Comparison of ENCODE assay signal across 1 cellular context in the genomic region with DNA sequence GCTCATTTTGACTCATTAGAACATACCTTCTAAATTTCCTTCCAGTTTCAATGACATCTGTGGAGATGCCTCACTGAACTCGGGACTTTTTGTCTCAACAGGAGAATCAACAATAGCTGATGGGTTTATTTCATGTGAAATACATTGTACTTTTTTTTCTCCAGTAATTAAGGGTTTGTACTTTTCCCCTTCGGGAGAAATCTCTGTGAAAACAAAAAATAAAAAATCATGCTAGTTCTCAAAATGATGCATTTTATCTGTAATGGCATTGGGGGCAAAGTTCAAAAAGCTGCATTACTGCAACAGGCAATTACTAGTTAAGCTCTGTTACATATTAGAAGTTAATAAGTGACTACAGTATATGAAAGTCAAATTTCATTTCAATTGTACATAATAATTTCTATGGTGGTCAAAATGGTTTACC.
A peak's percentile ranks its signal among the peaks of the same experiment; 100 is the strongest.
TF ChIP-seq lines count a peak whose summit lies in the region.

No MANE protein-coding gene starts in this region.

TF ChIP-seq in GM12878, 131 proteins besides CTCF, POLR2A, EP300 and RAD21 (continued from another document and continues in another):
- TF ChIP-seq, protein P1, sequence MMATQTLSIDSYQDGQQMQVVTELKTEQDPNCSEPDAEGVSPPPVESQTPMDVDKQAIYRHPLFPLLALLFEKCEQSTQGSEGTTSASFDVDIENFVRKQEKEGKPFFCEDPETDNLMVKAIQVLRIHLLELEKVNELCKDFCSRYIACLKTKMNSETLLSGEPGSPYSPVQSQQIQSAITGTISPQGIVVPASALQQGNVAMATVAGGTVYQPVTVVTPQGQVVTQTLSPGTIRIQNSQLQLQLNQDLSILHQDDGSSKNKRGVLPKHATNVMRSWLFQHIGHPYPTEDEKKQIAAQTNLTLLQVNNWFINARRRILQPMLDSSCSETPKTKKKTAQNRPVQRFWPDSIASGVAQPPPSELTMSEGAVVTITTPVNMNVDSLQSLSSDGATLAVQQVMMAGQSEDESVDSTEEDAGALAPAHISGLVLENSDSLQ (IDR thresholded peaks at IDR 0.05): no peak
- TF ChIP-seq DPF2 (IDR thresholded peaks at IDR 0.05) (peak; percentile 76), RB1 (IDR thresholded peaks at IDR 0.05; ENCODE audit: borderline replicate concordance) (no peak), KLF5 (IDR thresholded peaks at IDR 0.05; ENCODE audit: partially characterized antibody) (no peak), CBX3 (IDR thresholded peaks at IDR 0.05; ENCODE audit: borderline replicate concordance, low read depth) (no peak), SIN3A (IDR thresholded peaks at IDR 0.05; ENCODE audit: low read depth, low read length) (no peak), ZNF384 (IDR thresholded peaks at IDR 0.05; ENCODE audit: borderline replicate concordance, low read depth, low read length) (peak; percentile 68), CEBPZ (IDR thresholded peaks at IDR 0.05; ENCODE audit: low read depth, low read length) (no peak), IRF5 (IDR thresholded peaks at IDR 0.05; ENCODE audit: borderline replicate concordance) (no peak), MTA2 (IDR thresholded peaks at IDR 0.05; ENCODE audit: low read depth) (peak; percentile 97), USF1 (IDR thresholded peaks at IDR 0.05; ENCODE audit: borderline replicate concordance, extremely low read length, insufficient read depth, low read depth, low read length) (no peak), NR2C2 (IDR thresholded peaks at IDR 0.05; ENCODE audit: borderline replicate concordance, control insufficient read depth, insufficient read length, low read depth) (no peak), CBX5 (IDR thresholded peaks at IDR 0.05; ENCODE audit: low read depth) (no peak), CREB1 (IDR thresholded peaks at IDR 0.05; ENCODE audit: low read depth) (no peak), EGR1 (IDR thresholded peaks at IDR 0.05; ENCODE audit: borderline replicate concordance in 1 of 2, low read depth in 2 of 2, low read length in 2 of 2) (no peak), POU2F2 (IDR thresholded peaks at IDR 0.05; ENCODE audit: borderline replicate concordance, low read depth, low read length) (no peak), BCL11A (IDR thresholded peaks at IDR 0.05; ENCODE audit: low read depth, low read length) (peak; percentile 66), SMAD1 (IDR thresholded peaks at IDR 0.05; ENCODE audit: low read depth, partially characterized antibody) (no peak), FOXK2 (IDR thresholded peaks at IDR 0.05) (no peak), IKZF2 (IDR thresholded peaks at IDR 0.05) (peak; percentile 16 to 54; a peak in 2 of 4 replicates), BRCA1 (IDR thresholded peaks at IDR 0.05; ENCODE audit: low read depth, low read length) (no peak), NFIC (IDR thresholded peaks at IDR 0.05; ENCODE audit: low read depth, low read length) (no peak), ZBED1 (IDR thresholded peaks at IDR 0.05; ENCODE audit: borderline replicate concordance) (no peak)
- TF ChIP-seq, protein P2, sequence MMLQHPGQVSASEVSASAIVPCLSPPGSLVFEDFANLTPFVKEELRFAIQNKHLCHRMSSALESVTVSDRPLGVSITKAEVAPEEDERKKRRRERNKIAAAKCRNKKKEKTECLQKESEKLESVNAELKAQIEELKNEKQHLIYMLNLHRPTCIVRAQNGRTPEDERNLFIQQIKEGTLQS (IDR thresholded peaks at IDR 0.05; ENCODE audit: borderline replicate concordance, extremely low read depth, low read depth, low read length): no peak
- TF ChIP-seq, protein P3, sequence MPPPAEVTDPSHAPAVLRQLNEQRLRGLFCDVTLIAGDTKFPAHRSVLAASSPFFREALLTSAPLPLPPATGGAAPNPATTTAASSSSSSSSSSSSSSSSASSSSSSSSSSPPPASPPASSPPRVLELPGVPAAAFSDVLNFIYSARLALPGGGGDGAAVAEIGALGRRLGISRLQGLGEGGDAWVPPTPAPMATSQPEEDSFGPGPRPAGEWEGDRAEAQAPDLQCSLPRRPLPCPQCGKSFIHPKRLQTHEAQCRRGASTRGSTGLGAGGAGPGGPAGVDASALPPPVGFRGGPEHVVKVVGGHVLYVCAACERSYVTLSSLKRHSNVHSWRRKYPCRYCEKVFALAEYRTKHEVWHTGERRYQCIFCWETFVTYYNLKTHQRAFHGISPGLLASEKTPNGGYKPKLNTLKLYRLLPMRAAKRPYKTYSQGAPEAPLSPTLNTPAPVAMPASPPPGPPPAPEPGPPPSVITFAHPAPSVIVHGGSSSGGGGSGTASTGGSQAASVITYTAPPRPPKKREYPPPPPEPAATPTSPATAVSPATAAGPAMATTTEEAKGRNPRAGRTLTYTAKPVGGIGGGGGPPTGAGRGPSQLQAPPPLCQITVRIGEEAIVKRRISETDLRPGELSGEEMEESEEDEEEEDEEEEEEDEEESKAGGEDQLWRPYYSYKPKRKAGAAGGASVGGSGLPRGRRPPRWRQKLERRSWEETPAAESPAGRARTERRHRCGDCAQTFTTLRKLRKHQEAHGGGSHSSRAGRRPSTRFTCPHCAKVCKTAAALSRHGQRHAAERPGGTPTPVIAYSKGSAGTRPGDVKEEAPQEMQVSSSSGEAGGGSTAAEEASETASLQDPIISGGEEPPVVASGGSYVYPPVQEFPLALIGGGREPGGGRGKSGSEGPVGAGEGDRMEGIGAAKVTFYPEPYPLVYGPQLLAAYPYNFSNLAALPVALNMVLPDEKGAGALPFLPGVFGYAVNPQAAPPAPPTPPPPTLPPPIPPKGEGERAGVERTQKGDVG (CRISPR knock-in tag; IDR thresholded peaks at IDR 0.05): no peak
- TF ChIP-seq, protein P4, sequence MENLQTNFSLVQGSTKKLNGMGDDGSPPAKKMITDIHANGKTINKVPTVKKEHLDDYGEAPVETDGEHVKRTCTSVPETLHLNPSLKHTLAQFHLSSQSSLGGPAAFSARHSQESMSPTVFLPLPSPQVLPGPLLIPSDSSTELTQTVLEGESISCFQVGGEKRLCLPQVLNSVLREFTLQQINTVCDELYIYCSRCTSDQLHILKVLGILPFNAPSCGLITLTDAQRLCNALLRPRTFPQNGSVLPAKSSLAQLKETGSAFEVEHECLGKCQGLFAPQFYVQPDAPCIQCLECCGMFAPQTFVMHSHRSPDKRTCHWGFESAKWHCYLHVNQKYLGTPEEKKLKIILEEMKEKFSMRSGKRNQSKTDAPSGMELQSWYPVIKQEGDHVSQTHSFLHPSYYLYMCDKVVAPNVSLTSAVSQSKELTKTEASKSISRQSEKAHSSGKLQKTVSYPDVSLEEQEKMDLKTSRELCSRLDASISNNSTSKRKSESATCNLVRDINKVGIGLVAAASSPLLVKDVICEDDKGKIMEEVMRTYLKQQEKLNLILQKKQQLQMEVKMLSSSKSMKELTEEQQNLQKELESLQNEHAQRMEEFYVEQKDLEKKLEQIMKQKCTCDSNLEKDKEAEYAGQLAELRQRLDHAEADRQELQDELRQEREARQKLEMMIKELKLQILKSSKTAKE (IDR thresholded peaks at IDR 0.05; ENCODE audit: low read depth, poor library complexity, severe bottlenecking): peak; percentile 59
- TF ChIP-seq, protein P5, sequence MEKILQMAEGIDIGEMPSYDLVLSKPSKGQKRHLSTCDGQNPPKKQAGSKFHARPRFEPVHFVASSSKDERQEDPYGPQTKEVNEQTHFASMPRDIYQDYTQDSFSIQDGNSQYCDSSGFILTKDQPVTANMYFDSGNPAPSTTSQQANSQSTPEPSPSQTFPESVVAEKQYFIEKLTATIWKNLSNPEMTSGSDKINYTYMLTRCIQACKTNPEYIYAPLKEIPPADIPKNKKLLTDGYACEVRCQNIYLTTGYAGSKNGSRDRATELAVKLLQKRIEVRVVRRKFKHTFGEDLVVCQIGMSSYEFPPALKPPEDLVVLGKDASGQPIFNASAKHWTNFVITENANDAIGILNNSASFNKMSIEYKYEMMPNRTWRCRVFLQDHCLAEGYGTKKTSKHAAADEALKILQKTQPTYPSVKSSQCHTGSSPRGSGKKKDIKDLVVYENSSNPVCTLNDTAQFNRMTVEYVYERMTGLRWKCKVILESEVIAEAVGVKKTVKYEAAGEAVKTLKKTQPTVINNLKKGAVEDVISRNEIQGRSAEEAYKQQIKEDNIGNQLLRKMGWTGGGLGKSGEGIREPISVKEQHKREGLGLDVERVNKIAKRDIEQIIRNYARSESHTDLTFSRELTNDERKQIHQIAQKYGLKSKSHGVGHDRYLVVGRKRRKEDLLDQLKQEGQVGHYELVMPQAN (conservative IDR thresholded peaks at IDR 0.05): no peak
- TF ChIP-seq, protein P6, sequence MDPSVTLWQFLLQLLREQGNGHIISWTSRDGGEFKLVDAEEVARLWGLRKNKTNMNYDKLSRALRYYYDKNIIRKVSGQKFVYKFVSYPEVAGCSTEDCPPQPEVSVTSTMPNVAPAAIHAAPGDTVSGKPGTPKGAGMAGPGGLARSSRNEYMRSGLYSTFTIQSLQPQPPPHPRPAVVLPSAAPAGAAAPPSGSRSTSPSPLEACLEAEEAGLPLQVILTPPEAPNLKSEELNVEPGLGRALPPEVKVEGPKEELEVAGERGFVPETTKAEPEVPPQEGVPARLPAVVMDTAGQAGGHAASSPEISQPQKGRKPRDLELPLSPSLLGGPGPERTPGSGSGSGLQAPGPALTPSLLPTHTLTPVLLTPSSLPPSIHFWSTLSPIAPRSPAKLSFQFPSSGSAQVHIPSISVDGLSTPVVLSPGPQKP (IDR thresholded peaks at IDR 0.05; ENCODE audit: low read depth, low read length): no peak
- TF ChIP-seq, protein P7, sequence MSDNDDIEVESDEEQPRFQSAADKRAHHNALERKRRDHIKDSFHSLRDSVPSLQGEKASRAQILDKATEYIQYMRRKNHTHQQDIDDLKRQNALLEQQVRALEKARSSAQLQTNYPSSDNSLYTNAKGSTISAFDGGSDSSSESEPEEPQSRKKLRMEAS (IDR thresholded peaks at IDR 0.05; ENCODE audit: low read depth, low read length): no peak
- TF ChIP-seq, protein P8, sequence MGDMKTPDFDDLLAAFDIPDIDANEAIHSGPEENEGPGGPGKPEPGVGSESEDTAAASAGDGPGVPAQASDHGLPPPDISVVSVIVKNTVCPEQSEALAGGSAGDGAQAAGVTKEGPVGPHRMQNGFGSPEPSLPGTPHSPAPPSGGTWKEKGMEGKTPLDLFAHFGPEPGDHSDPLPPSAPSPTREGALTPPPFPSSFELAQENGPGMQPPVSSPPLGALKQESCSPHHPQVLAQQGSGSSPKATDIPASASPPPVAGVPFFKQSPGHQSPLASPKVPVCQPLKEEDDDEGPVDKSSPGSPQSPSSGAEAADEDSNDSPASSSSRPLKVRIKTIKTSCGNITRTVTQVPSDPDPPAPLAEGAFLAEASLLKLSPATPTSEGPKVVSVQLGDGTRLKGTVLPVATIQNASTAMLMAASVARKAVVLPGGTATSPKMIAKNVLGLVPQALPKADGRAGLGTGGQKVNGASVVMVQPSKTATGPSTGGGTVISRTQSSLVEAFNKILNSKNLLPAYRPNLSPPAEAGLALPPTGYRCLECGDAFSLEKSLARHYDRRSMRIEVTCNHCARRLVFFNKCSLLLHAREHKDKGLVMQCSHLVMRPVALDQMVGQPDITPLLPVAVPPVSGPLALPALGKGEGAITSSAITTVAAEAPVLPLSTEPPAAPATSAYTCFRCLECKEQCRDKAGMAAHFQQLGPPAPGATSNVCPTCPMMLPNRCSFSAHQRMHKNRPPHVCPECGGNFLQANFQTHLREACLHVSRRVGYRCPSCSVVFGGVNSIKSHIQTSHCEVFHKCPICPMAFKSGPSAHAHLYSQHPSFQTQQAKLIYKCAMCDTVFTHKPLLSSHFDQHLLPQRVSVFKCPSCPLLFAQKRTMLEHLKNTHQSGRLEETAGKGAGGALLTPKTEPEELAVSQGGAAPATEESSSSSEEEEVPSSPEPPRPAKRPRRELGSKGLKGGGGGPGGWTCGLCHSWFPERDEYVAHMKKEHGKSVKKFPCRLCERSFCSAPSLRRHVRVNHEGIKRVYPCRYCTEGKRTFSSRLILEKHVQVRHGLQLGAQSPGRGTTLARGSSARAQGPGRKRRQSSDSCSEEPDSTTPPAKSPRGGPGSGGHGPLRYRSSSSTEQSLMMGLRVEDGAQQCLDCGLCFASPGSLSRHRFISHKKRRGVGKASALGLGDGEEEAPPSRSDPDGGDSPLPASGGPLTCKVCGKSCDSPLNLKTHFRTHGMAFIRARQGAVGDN (IDR thresholded peaks at IDR 0.05): 0 out of 2 replicates have a peak, but pooled peaks have one; percentile 61
